ENCODE assay signal across 13 cellular contexts in the genomic region with DNA sequence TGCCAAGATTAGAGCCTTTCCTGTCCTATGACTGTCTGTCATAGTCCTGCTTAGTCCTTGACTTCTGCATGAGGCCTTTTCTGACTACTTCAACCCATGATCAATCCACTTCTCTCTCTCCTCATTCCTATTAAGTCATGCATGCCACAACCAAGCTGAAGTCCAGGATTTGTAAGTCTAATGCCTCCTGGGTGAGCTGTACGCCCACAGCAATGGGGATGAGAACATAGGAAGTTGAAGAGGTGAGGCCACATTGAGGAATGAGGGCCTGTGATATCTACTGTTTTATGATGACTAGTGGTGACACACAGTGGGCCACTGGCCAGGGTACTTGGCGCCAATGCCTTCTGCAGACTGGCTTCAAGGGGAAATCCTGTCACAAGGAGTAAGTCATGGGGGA.
A peak's percentile ranks its signal among the peaks of the same experiment; 100 is the strongest.
DNase-seq lines count a peak whose midpoint lies in the region; ATAC-seq lines count a peak whose summit lies in the region.
"Had no signal": no experiment of that assay in that cellular context is flagged by ENCODE, and none has a peak within 500 bp of the region (broad histone marks: within the 10 kb centered on the region; RNA-seq: fewer than 3 reads in every experiment).

No MANE protein-coding gene starts in this region.

- peak overlapping the region; percentile 97 for H3K27ac ChIP-seq in epithelial cell of prostate
- H3K27ac ChIP-seq: psoas muscle had no signal

- peak; percentile 94 for DNase-seq in Daoy (ENCODE audit: low read depth)
- DNase-seq in OCI-M1 (lab: John Stamatoyannopoulos, UW), result peak; percentile 14
- DNase-seq in epithelial cell of prostate (ENCODE audit: low read depth, low spot score), result peak; percentile 89
- peak; percentile 95 for DNase-seq in renal cortical epithelial cell (ENCODE audit: low read depth)
- no peak for DNase-seq in central memory CD4-positive, alpha-beta T cell
- DNase-seq in GDM1 (lab: John Stamatoyannopoulos, UW), result no peak
- no peak for DNase-seq in SKM-1 treated with dmso at 0.1 percent for 144 hours (lab: John Stamatoyannopoulos, UW; ENCODE audit: unreplicated experiment)
- DNase-seq: activated CD4-positive, CD25-positive, alpha-beta regulatory T cell; activated CD8-positive, alpha-beta memory T cell treated with anti-CD3 and anti-CD28 coated beads, Interleukin-2, amount 50 U/mL, for 4 hours; CD4-positive, CD25-positive, alpha-beta regulatory T cell; psoas muscle; stimulated activated CD4-positive, alpha-beta T cell treated with anti-CD3 and anti-CD28 coated beads, Interleukin-1b, Interleukin-23, amount 100 ng/mL, for 48 hours had no signal

- no peak for ATAC-seq in GM21786 (IDR thresholded peaks at IDR 0.05; ENCODE audit: unreplicated experiment)
- ATAC-seq: psoas muscle had no signal

Comparison
In these comparisons a context has a peak if more than half of its experiments do, and no peak if none do; other contexts are left out.
1. DNase-seq: peak in Daoy (single experiment), OCI-M1 (single experiment), epithelial cell of prostate (single experiment) and renal cortical epithelial cell (single experiment); none in central memory CD4-positive, alpha-beta T cell (single experiment), GDM1 (single experiment) and SKM-1 treated with dmso at 0.1 percent for 144 hours (single experiment).